In genomic region chr13:90565985-90566713, GRCh38 we compare ENCODE assay signal across 26 cellular contexts.
DNase-seq lines count a peak whose midpoint lies in the region; ATAC-seq and TF ChIP-seq lines count a peak whose summit lies in the region.
"Had no signal": no experiment of that assay in that cellular context is flagged by ENCODE, and none has a peak within 500 bp of the region (broad histone marks: within the 10 kb centered on the region; RNA-seq: fewer than 3 reads in every experiment).

No MANE protein-coding gene starts in this region.

- in situ Hi-C loops in GM13977 (cut with MboI; ENCODE audit: low pct_unique_long_range_greater_than_20kb, low sequenced_read_pairs, unreplicated experiment), result no loop called here

- H3K9me2 ChIP-seq in PC-9 (ENCODE audit: insufficient read depth), result no peaks in the 10 kb centered on the region; the same call in 1 of the 2 replicates

- POLR2A ChIA-PET in PC-9 (lab: Charles Lee; ENCODE audit: unreplicated experiment), result no interaction called here

- no peak overlapping the region for H3K4me2 ChIP-seq in PC-9

- no TSS peak for BruUV-seq in PC-9 (replicated peaks; lab: Mats Ljungman, UMichigan)

- no peaks in the 10 kb centered on the region for H4K20me1 ChIP-seq in PC-9 (ENCODE audit: insufficient read depth)

- H3K27ac ChIP-seq in PC-9, result no peak overlapping the region
- H3K27ac ChIP-seq in effector memory CD4-positive, alpha-beta T cell (ENCODE audit: insufficient read depth, low read length, poor library complexity, severe bottlenecking), result no peak overlapping the region
- H3K27ac ChIP-seq: WERI-Rb-1 had no signal

- CTCF ChIA-PET in PC-9 (lab: Charles Lee), result no interaction called here

- 0 out of 2 replicates have a peak overlapping the region, but pooled peaks have one; percentile 61 for H2AFZ ChIP-seq in PC-9

- ATAC-seq in GM19468 (IDR thresholded peaks at IDR 0.05; ENCODE audit: extremely low read depth, unreplicated experiment) (peak; percentile 23), HG02981 (IDR thresholded peaks at IDR 0.05; ENCODE audit: unreplicated experiment) (peak; percentile 73), HG03521 (IDR thresholded peaks at IDR 0.05; ENCODE audit: unreplicated experiment) (no peak)
- ATAC-seq: activated T-cell treated with anti-CD3 and anti-CD28 coated beads, Interleukin-2, amount 50 U/mL, for 4 hours; left ventricle myocardium superior; Panc1; sciatic nerve; stimulated activated memory B cell treated with anti-CD40 and anti-IgM and Interleukin-4, amounts not matched to agents 10 μg/mL and 1 μg/mL and 100 μg/mL, for 72 hours had no signal

- intact Hi-C loops in PC-9 (cut with micrococcal nuclease; ENCODE audit: unreplicated experiment), result no loop called here

- H3K27me3 ChIP-seq in PC-9 (ENCODE audit: insufficient read depth, low read depth), result no peaks in the 10 kb centered on the region
- H3K27me3 ChIP-seq in effector memory CD4-positive, alpha-beta T cell (replicated peaks; ENCODE audit: control insufficient read depth, insufficient read depth, low read length, poor library complexity, severe bottlenecking), result no peaks in the 10 kb centered on the region

- no peaks in the 10 kb centered on the region for H3K79me2 ChIP-seq in PC-9 (ENCODE audit: low read depth)

- H3K4me1 ChIP-seq in PC-9 (replicated peaks; ENCODE audit: insufficient read depth), result no peaks in the 10 kb centered on the region
- no peaks in the 10 kb centered on the region for H3K4me1 ChIP-seq in effector memory CD4-positive, alpha-beta T cell (ENCODE audit: control insufficient read depth, insufficient read depth, low read length, poor library complexity, severe bottlenecking)
- H3K4me1 ChIP-seq: Caco-2 had no signal

- DNase-seq in GM13977 (ENCODE audit: low spot score) (peak; percentile 4), PC-9 (no peak), activated T-cell treated with anti-CD3 and anti-CD28 coated beads for 4 hours (no peak), OCI-M1 (lab: John Stamatoyannopoulos, UW) (no peak)
- no peak for DNase-seq in effector memory CD4-positive, alpha-beta T cell
- DNase-seq: activated CD4-positive, alpha-beta T cell treated with anti-CD3 and anti-CD28 coated beads, Interleukin-2, amount 10 ng/mL, durations not matched to agents 24 days and 14 days; activated naive CD4-positive, alpha-beta T cell; activated T-cell treated with anti-CD3 and anti-CD28 coated beads, Interleukin-2, amount 50 U/mL, for 4 hours; Caco-2; islet precursor cell; KG1; left ventricle myocardium superior; NCI-H1436 treated with DMSO at 0.1 percent for 48 hours; NCI-H446 treated with DMSO at 0.1 percent for 48 hours; SHP77; stimulated activated CD4-positive, alpha-beta T cell treated with anti-CD3 and anti-CD28 coated beads, Interleukin-12 subunit alpha, Interleukin-12 subunit beta, amount 100 ng/mL, for 4 hours; stimulated activated CD4-positive, alpha-beta T cell treated with anti-CD3 and anti-CD28 coated beads, Interleukin-4, amount 100 ng/mL, for 4 hours; substantia nigra; T-helper 9 cell; WERI-Rb-1 had no signal

- no peak for TF ChIP-seq CTCF in GM13977 (IDR thresholded peaks at IDR 0.05; ENCODE audit: extremely low read depth, insufficient read depth, missing control alignments)
- TF ChIP-seq CTCF in PC-9 (conservative IDR thresholded peaks at IDR 0.05), result no peak

- H3K9me3 ChIP-seq in PC-9 (ENCODE audit: insufficient read depth, low read depth), result no peaks in the 10 kb centered on the region
- H3K9me3 ChIP-seq in effector memory CD4-positive, alpha-beta T cell (ENCODE audit: control insufficient read depth, low read length), result no peaks in the 10 kb centered on the region

- no peak overlapping the region for H3K4me3 ChIP-seq in PC-9
- no peak overlapping the region for H3K4me3 ChIP-seq in effector memory CD4-positive, alpha-beta T cell (ENCODE audit: insufficient read depth, low read depth, low read length, poor library complexity, severe bottlenecking)

- H3K36me3 ChIP-seq in PC-9 (ENCODE audit: low read depth), result no peaks in the 10 kb centered on the region
- no peaks in the 10 kb centered on the region for H3K36me3 ChIP-seq in effector memory CD4-positive, alpha-beta T cell (ENCODE audit: control insufficient read depth, insufficient read depth, low read length)
- H3K36me3 ChIP-seq: WERI-Rb-1 had no signal

- no peaks in the 10 kb centered on the region for H3F3A ChIP-seq in PC-9 (ENCODE audit: insufficient read depth, low read depth)
